Comparison of ENCODE assay signal across 19 cellular contexts in genomic region chr15:24835301-24835700, GRCh38.
DNase-seq lines count a peak whose midpoint lies in the region; ATAC-seq, FAIRE-seq and TF ChIP-seq lines count a peak whose summit lies in the region.
"Had no signal": no experiment of that assay in that cellular context is flagged by ENCODE, and none has a peak within 500 bp of the region (broad histone marks: within the 10 kb centered on the region; RNA-seq: fewer than 3 reads in every experiment).

No MANE protein-coding gene starts in this region.

- H3K27me3 ChIP-seq in HepG2 (ENCODE audit: control insufficient read depth in 1 of 2, insufficient read depth in 2 of 2, low read length in 2 of 2): no peaks in the 10 kb centered on the region; a peak in 1 of 5 replicates
- no peaks in the 10 kb centered on the region for H3K27me3 ChIP-seq in right lobe of liver
- no peaks in the 10 kb centered on the region for H3K27me3 ChIP-seq in H9 (ENCODE audit: insufficient read depth, low read length)
- H3K27me3 ChIP-seq in neural progenitor cell: no peaks in the 10 kb centered on the region

- H3K36me3 ChIP-seq in HepG2 (replicated peaks in 1 of 2; ENCODE audit: control insufficient read depth in 1 of 2, insufficient read depth in 2 of 2, low read length in 2 of 2): no peaks in the 10 kb centered on the region
- H3K36me3 ChIP-seq in right lobe of liver: no peaks in the 10 kb centered on the region
- H3K36me3 ChIP-seq in neural progenitor cell: no peaks in the 10 kb centered on the region
- H3K36me3 ChIP-seq: HAP-1 had no signal

- no TSS peak for BruUV-seq in HepG2 (replicated peaks; lab: Mats Ljungman, UMichigan)

- no peak overlapping the region for H3K14ac ChIP-seq in H9 (ENCODE audit: insufficient read depth, low read length)

- H2BK15ac ChIP-seq in H9 (ENCODE audit: low read depth, low read length): no peak overlapping the region

- no peak overlapping the region for H3K56ac ChIP-seq in H9 (ENCODE audit: insufficient read length, low read depth, low read length)

- CTCF ChIA-PET in HepG2 (lab: Yijun Ruan, JAX; ENCODE audit: low intra/inter-chr PET ratio, low total read pairs): no interaction called here

- intact Hi-C loops in HepG2 (cut with micrococcal nuclease; ENCODE audit: unreplicated experiment) (no loop called here), right lobe of liver (cut with DNase I) (no loop called here)

- H4K20me1 ChIP-seq in HepG2 (ENCODE audit: insufficient read depth, low read length) (no peaks in the 10 kb centered on the region), H9 (ENCODE audit: control insufficient read depth, insufficient read depth, insufficient read length) (no peaks in the 10 kb centered on the region), neural progenitor cell (ENCODE audit: low read depth) (no peaks in the 10 kb centered on the region)

- TF ChIP-seq RAD21 in HepG2 (CRISPR knock-in tag; IDR thresholded peaks at IDR 0.05): no peak

- H3K27ac ChIP-seq in HepG2 (ENCODE audit: extremely low read length, insufficient read depth, low read length) (no peak overlapping the region), right lobe of liver (no peak overlapping the region), H9 (ENCODE audit: insufficient read length, low read depth, low read length) (no peak overlapping the region), VCaP (no peak overlapping the region), neural progenitor cell (no peak overlapping the region)
- H3K27ac ChIP-seq: HL-60 had no signal

- H3K79me2 ChIP-seq in HepG2 (ENCODE audit: insufficient read depth, low read length): no peaks in the 10 kb centered on the region
- H3K79me2 ChIP-seq in H9 (ENCODE audit: insufficient read depth, low read length): no peaks in the 10 kb centered on the region
- H3K79me2 ChIP-seq in neural progenitor cell (ENCODE audit: low read depth): no peaks in the 10 kb centered on the region

- H3K4me3 Mint-ChIP-seq in H9 (no peak overlapping the region), neural progenitor cell (no peak overlapping the region)
- H3K4me3 Mint-ChIP-seq: CD14-positive monocyte; CD4-positive, alpha-beta memory T cell had no signal

- no peaks in the 10 kb centered on the region for H3K23me2 ChIP-seq in H9 (ENCODE audit: insufficient read length, low read depth, low read length, poor library complexity, severe bottlenecking)

- no peaks in the 10 kb centered on the region for H3K4me1 ChIP-seq in HepG2 (ENCODE audit: insufficient read depth, low read length)
- no peaks in the 10 kb centered on the region for H3K4me1 ChIP-seq in right lobe of liver
- H3K4me1 ChIP-seq in H9 (ENCODE audit: insufficient read depth, low read length): no peaks in the 10 kb centered on the region; the same call in 1 of the 2 replicates
- no peaks in the 10 kb centered on the region for H3K4me1 ChIP-seq in neural progenitor cell
- H3K4me1 ChIP-seq: HAP-1 had no signal

- no peak overlapping the region for H3K4me2 ChIP-seq in HepG2 (ENCODE audit: low read depth, low read length)
- H3K4me2 ChIP-seq in H9 (ENCODE audit: insufficient read depth, insufficient read length, low read length): no peak overlapping the region
- H3K4me2 ChIP-seq in neural progenitor cell: no peak overlapping the region

- H2AK5ac ChIP-seq in H9 (ENCODE audit: insufficient read length, low read length): no peak overlapping the region

- H3K36me3 Mint-ChIP-seq in H9 (ENCODE audit: insufficient read depth in 1 of 3, low read depth in 3 of 3) (peaks cover 4 to 6% (median 4%) of the 10 kb centered on the region in 3 experiments; a peak in 6 of 7 replicates), neural progenitor cell (no peaks in the 10 kb centered on the region)
- H3K36me3 Mint-ChIP-seq: CD14-positive monocyte; CD4-positive, alpha-beta memory T cell had no signal

- H3F3A ChIP-seq in neural progenitor cell (ENCODE audit: low read depth): no peaks in the 10 kb centered on the region

- H3K27me3 Mint-ChIP-seq in H9 (ENCODE audit: low read depth): no peaks in the 10 kb centered on the region
- H3K27me3 Mint-ChIP-seq in neural progenitor cell (ENCODE audit: insufficient read depth, low read depth): no peaks in the 10 kb centered on the region

- H2AFZ ChIP-seq in HepG2 (ENCODE audit: low read length): no peak overlapping the region
- no peak overlapping the region for H2AFZ ChIP-seq in H9 (ENCODE audit: low read length)
- H2AFZ ChIP-seq in neural progenitor cell (replicated peaks): no peak overlapping the region

- H2BK5ac ChIP-seq in H9 (ENCODE audit: insufficient read length, low read length): no peak overlapping the region

- TF ChIP-seq EP300 in HepG2 (IDR thresholded peaks at IDR 0.05; ENCODE audit: low read depth in 2 of 2, low read length in 2 of 2) (no peak), HepG2 (CRISPR knock-in tag; IDR thresholded peaks at IDR 0.05; ENCODE audit: borderline replicate concordance) (no peak)

- TF ChIP-seq POLR2A in HepG2 (IDR thresholded peaks at IDR 0.05; ENCODE audit: insufficient read depth in 1 of 2, low read depth in 2 of 2, low read length in 2 of 2) (no peak), right lobe of liver (IDR thresholded peaks at IDR 0.05) (no peak)

- H3T11ph ChIP-seq in H9 (ENCODE audit: low read length): no peak overlapping the region

- H4K5ac ChIP-seq in H9 (ENCODE audit: insufficient read length, low read depth, low read length): no peak overlapping the region

- FAIRE-seq in HepG2 (lab: Jason Lieb, UNC) (no peak), urothelium cell line (lab: Jason Lieb, UNC) (no peak)
- FAIRE-seq: GM12891, GM19239, K562 had no signal

- H3K4me3 ChIP-seq in HepG2 (replicated peaks in 1 of 3; ENCODE audit: insufficient read depth in 1 of 3, low read depth in 2 of 3, low read length in 3 of 3) (no peak overlapping the region), right lobe of liver (no peak overlapping the region), neural progenitor cell (no peak overlapping the region)
- H3K4me3 ChIP-seq: HAP-1, K562 had no signal

- H2BK120ac ChIP-seq in H9 (ENCODE audit: low read depth, low read length, poor library complexity, severe bottlenecking): no peak overlapping the region

- in situ Hi-C loops in HepG2 (cut with HindIII; ENCODE audit: extremely low pct_ligation_motif_present, low pct_unique_long_range_greater_than_20kb): loop anchor here (25.0 kb wide), 1 partner anchor 98 kb away; no protein-coding TSS in a partner anchor

- no peaks in the 10 kb centered on the region for H3K79me1 ChIP-seq in H9 (ENCODE audit: insufficient read depth, low read depth, low read length, poor library complexity, severe bottlenecking)

- H4K91ac ChIP-seq in H9 (ENCODE audit: insufficient read length, low read depth, low read length): no peak overlapping the region

- H3K18ac ChIP-seq in H9 (ENCODE audit: insufficient read length, low read depth, low read length): no peak overlapping the region

- POLR2A ChIA-PET in HepG2 (lab: Yijun Ruan, JAX): no interaction called here

- H3K4me1 Mint-ChIP-seq in H9: peaks cover 16 to 20% of the 10 kb centered on the region in 2 experiments
- H3K4me1 Mint-ChIP-seq in neural progenitor cell: no peaks in the 10 kb centered on the region
- H3K4me1 Mint-ChIP-seq: CD14-positive monocyte; CD4-positive, alpha-beta memory T cell had no signal

- H3K27ac Mint-ChIP-seq in H9: no peak overlapping the region
- H3K27ac Mint-ChIP-seq in neural progenitor cell: no peak overlapping the region
- H3K27ac Mint-ChIP-seq: CD14-positive monocyte; CD4-positive, alpha-beta memory T cell had no signal

- DNase-seq in HepG2 (ENCODE audit: low spot score) (no peak), right lobe of liver (no peak), H9 (no peak), neural progenitor cell (ENCODE audit: low spot score) (no peak), urothelium cell line (ENCODE audit: low spot score) (no peak)
- DNase-seq: AML-193; CD4-positive, alpha-beta memory T cell; DMS53; GOT3; IMR-90 had no signal

- ATAC-seq in HepG2 (no peak), right lobe of liver (no peak), GM19328 (IDR thresholded peaks at IDR 0.05; ENCODE audit: unreplicated experiment) (no peak), HG02610 (IDR thresholded peaks at IDR 0.05; ENCODE audit: unreplicated experiment) (no peak)
- ATAC-seq: K562 had no signal

- peaks cover 59 to 67% of the 10 kb centered on the region in 2 experiments for H3K9me3 Mint-ChIP-seq in H9
- peaks cover 22% of the 10 kb centered on the region for H3K9me3 Mint-ChIP-seq in neural progenitor cell

- H4K8ac ChIP-seq in H9 (replicated peaks; ENCODE audit: insufficient read length, low read depth, low read length): no peak overlapping the region

- WGBS in HepG2 (ENCODE audit: low lambda C conversion rate): 5% methylated on average over 1 of the region's 1 CpG
- WGBS in right lobe of liver (ENCODE audit: insufficient coverage, low coverage, low lambda C conversion rate, missing lambda C conversion rate): 38% methylated on average over 1 of the region's 1 CpG
- no CpG with 5 or more reads among the region's 1 CpG for WGBS in H9 (ENCODE audit: extremely low coverage, insufficient read length, low lambda C conversion rate)

- no peak overlapping the region for H3K4ac ChIP-seq in H9 (ENCODE audit: low read depth, low read length)

- no peak overlapping the region for H2BK20ac ChIP-seq in H9 (ENCODE audit: low read depth, low read length, poor library complexity, severe bottlenecking)

- TF ChIP-seq CTCF in HepG2 (CRISPR knock-in tag; IDR thresholded peaks at IDR 0.05) (peak; percentile 33; the same call in 1 of the 2 replicates), right lobe of liver (IDR thresholded peaks at IDR 0.05) (no peak), H9 (conservative IDR thresholded peaks at IDR 0.05) (peak; percentile 21; the same call in 1 of the 3 replicates), VCaP (conservative IDR thresholded peaks at IDR 0.05) (peak; percentile 20; the same call in 1 of the 2 replicates), neural progenitor cell (IDR thresholded peaks at IDR 0.05) (peak; percentile 15)

- H3K9ac ChIP-seq in HepG2 (ENCODE audit: insufficient read depth, low read depth, low read length) (no peak overlapping the region), H9 (ENCODE audit: extremely low read depth, insufficient read length, low read length) (no peak overlapping the region), neural progenitor cell (no peak overlapping the region)

- peaks cover 62% of the 10 kb centered on the region for H3K9me3 ChIP-seq in HepG2 (ENCODE audit: low read length)
- no peaks in the 10 kb centered on the region for H3K9me3 ChIP-seq in right lobe of liver
- H3K9me3 ChIP-seq in H9 (ENCODE audit: control insufficient read depth, low read depth, low read length): peaks cover 23% of the 10 kb centered on the region
- H3K9me3 ChIP-seq in neural progenitor cell (ENCODE audit: low read depth): no peaks in the 10 kb centered on the region

- H3K23ac ChIP-seq in H9 (ENCODE audit: insufficient read length, low read depth, low read length): no peak overlapping the region

- no peak overlapping the region for H2BK12ac ChIP-seq in H9 (ENCODE audit: insufficient read length, low read depth, low read length)

TF ChIP-seq in HepG2, 621 proteins besides CTCF, POLR2A, EP300 and RAD21 (continues in another document):
- TF ChIP-seq TCF7 (IDR thresholded peaks at IDR 0.05; ENCODE audit: low read depth): no peak

Comparison
In these comparisons a context has a peak if more than half of its experiments do, and no peak if none do; other contexts are left out.
1. CTCF ChIP-seq: peak in HepG2 (single experiment), H9 (single experiment), VCaP (single experiment) and neural progenitor cell (single experiment); none in right lobe of liver (0 of 4).